Comparison of ENCODE assay signal across 8 cellular contexts in the genomic region with DNA sequence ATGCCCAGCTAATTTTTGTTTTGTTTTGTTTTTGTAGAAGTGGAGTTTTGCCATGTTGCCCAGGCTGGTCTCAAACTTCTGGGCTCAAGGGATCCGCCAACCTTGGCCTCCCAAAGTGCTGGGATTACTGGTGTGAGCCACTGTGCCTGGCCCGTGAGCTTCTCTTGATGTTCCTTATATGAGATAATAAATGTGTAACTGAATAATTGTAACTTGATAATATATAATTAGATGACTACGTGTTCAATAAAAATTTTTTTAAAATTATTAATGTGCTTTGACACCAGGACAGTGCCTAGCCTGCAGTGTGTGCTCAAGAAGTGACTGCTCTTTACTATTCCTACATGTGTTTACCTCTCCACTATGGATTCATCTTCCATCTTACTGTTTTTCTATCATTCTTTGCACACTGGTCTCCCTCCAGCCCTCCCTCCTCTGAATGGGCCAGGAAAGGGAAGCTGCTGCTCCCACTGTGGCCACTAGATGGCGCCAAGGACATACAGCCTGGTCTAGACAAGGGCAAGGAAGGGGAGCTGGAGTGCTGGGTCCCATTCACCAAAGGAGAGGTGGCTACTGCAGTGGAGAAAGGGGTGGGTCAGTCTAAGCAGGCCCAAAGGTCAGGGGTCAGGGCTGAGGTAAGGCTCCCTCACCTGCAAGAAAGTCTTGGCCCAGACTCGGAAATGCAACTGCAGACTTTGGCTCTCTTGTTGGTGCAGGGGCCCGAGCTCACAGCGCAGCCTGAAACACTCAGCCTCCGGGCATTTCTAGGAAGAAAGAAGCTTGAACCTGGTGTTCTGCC. TPM values are rescaled to one million over a fixed set of nuclear protein-coding genes. Genes with fewer than 3 reads are reported as not detected.
DNase-seq lines count a peak whose midpoint lies in the region; ATAC-seq and TF ChIP-seq lines count a peak whose summit lies in the region.

No MANE protein-coding gene starts in this region.

- H4K8ac ChIP-seq in neuronal stem cell (ENCODE audit: low read depth, low read length) = no peak overlapping the region

- no peak overlapping the region for H2BK15ac ChIP-seq in neuronal stem cell (ENCODE audit: low read length)

- no peaks in the 10 kb centered on the region for H3K9me3 Mint-ChIP-seq in activated T-cell treated with anti-CD3 and anti-CD28 coated beads, Interleukin-2, amount 50 U/mL, for 4 hours

- H2AFZ ChIP-seq in neuronal stem cell (ENCODE audit: low read length) = no peak overlapping the region

- H3K27me3 Mint-ChIP-seq in activated T-cell treated with anti-CD3 and anti-CD28 coated beads, Interleukin-2, amount 50 U/mL, for 4 hours (ENCODE audit: low read depth) = no peaks in the 10 kb centered on the region

- no peak overlapping the region for H3K4me3 Mint-ChIP-seq in activated T-cell treated with anti-CD3 and anti-CD28 coated beads, Interleukin-2, amount 50 U/mL, for 4 hours

- peaks cover 7% of the 10 kb centered on the region for H3K4me1 Mint-ChIP-seq in activated T-cell treated with anti-CD3 and anti-CD28 coated beads, Interleukin-2, amount 50 U/mL, for 4 hours (ENCODE audit: low read depth)

- H3K36me3 Mint-ChIP-seq in activated T-cell treated with anti-CD3 and anti-CD28 coated beads, Interleukin-2, amount 50 U/mL, for 4 hours (ENCODE audit: insufficient read depth) = peaks cover 35% of the 10 kb centered on the region

- DNase-seq in BE2C (peak; percentile 83), KBM-7 (peak; percentile 95), RPMI7951 (ENCODE audit: low read depth) (peak; percentile 75), fibroblast of mammary gland (ENCODE audit: low read depth) (peak; percentile 83), neuronal stem cell (ENCODE audit: low spot score) (peak; percentile 85), stromal cell of bone marrow (ENCODE audit: low read depth) (peak; percentile 70)
- peak; percentile 88 for DNase-seq in activated T-cell treated with anti-CD3 and anti-CD28 coated beads, Interleukin-2, amount 50 U/mL, for 4 hours

- H3K36me3 ChIP-seq in BE2C (no peaks in the 10 kb centered on the region), neuronal stem cell (replicated peaks in 1 of 2; ENCODE audit: control insufficient read depth in 2 of 2, insufficient read depth in 2 of 2, low read length in 2 of 2) (peaks cover 59 to 88% of the 10 kb centered on the region in 2 donors)

- no peak overlapping the region for H3K4me3 ChIP-seq in BE2C (ENCODE audit: low read depth, low read length)
- no peak overlapping the region for H3K4me3 ChIP-seq in fibroblast of mammary gland (ENCODE audit: control insufficient read depth, low read depth, low read length)
- no peak overlapping the region for H3K4me3 ChIP-seq in neuronal stem cell (ENCODE audit: low read length in 2 of 2)

- H2BK120ac ChIP-seq in neuronal stem cell (ENCODE audit: low read depth, low read length) = no peak overlapping the region

- H3K27me3 ChIP-seq in BE2C (no peaks in the 10 kb centered on the region), neuronal stem cell (ENCODE audit: control insufficient read depth in 3 of 3, insufficient read depth in 3 of 3, low read depth in 1 of 3, low read length in 3 of 3) (no peaks in the 10 kb centered on the region)

- no CpG with 5 or more reads among the region's 8 CpGs for WGBS in neuronal stem cell (ENCODE audit: extremely low coverage in 2 of 2, insufficient read length in 2 of 2, insufficient replicate concordance in 1 of 2), 2 donors

- H3K4me1 ChIP-seq in BE2C (no peaks in the 10 kb centered on the region), neuronal stem cell (ENCODE audit: control insufficient read depth in 2 of 2, insufficient read depth in 1 of 2, low read depth in 1 of 2, low read length in 2 of 2) (no peaks in the 10 kb centered on the region)

- no peak overlapping the region for H3K27ac ChIP-seq in neuronal stem cell (replicated peaks; ENCODE audit: low read length)

- H3K23ac ChIP-seq in neuronal stem cell (ENCODE audit: low read depth, low read length, poor library complexity) = no peak overlapping the region

- no peak overlapping the region for H3K4ac ChIP-seq in neuronal stem cell (ENCODE audit: low read length)

- no peak overlapping the region for H3K9ac ChIP-seq in neuronal stem cell (ENCODE audit: low read depth, low read length, poor library complexity)

- no peak overlapping the region for H2BK12ac ChIP-seq in neuronal stem cell (ENCODE audit: low read length)

- H3K4me2 ChIP-seq in neuronal stem cell (ENCODE audit: insufficient read depth, low read length, poor library complexity, severe bottlenecking) = no peak overlapping the region

- no peak overlapping the region for H2BK5ac ChIP-seq in neuronal stem cell (ENCODE audit: low read length)

- no peak overlapping the region for H3K18ac ChIP-seq in neuronal stem cell (ENCODE audit: low read length)

- in situ Hi-C loops in KBM-7 (cut with MboI; ENCODE audit: low pct_unique_long_range_greater_than_20kb, low sequenced_read_pairs) = loop anchor here (10.0 kb wide), 1 partner anchor 46 kb away; no protein-coding TSS in a partner anchor

- TF ChIP-seq CTCF in BE2C (IDR thresholded peaks at IDR 0.05; ENCODE audit: low read depth, low read length) (peak; percentile 100), fibroblast of mammary gland (conservative IDR thresholded peaks at IDR 0.05; ENCODE audit: control insufficient read depth, insufficient read depth, low read depth, low read length) (peak; percentile 99)

- peaks cover 4% of the 10 kb centered on the region for H3K79me1 ChIP-seq in neuronal stem cell (ENCODE audit: low read depth, low read length)

- H2AK5ac ChIP-seq in neuronal stem cell (ENCODE audit: low read depth, low read length) = no peak overlapping the region

- H3K14ac ChIP-seq in neuronal stem cell (ENCODE audit: low read length) = no peak overlapping the region

- ATAC-seq in GM19395 (IDR thresholded peaks at IDR 0.05; ENCODE audit: unreplicated experiment) = peak; percentile 87
- peak; percentile 96 to 97 for ATAC-seq in activated T-cell treated with anti-CD3 and anti-CD28 coated beads, Interleukin-2, amount 50 U/mL, for 4 hours

- H3K9me3 ChIP-seq in BE2C (no peaks in the 10 kb centered on the region), neuronal stem cell (replicated peaks in 1 of 2; ENCODE audit: control insufficient read depth in 2 of 2, insufficient read depth in 1 of 2, low read depth in 1 of 2, low read length in 2 of 2) (peaks cover 0 to 2% of the 10 kb centered on the region in 2 donors)

- H4K91ac ChIP-seq in neuronal stem cell (ENCODE audit: low read depth, low read length, poor library complexity) = no peak overlapping the region

RNA-seq across cellular contexts. Expression of a gene that starts 14.7 kb away (rescaled TPM):
- polyA plus RNA-seq in BE2C (2012; ENCODE audit: insufficient read depth, insufficient read length, low read depth) = 25.0 TPM
- total RNA-seq in RPMI7951 (2014; rRNA removed; shearing (Covaris generic)) = 0.24 and 1.3 TPM in 2 replicates
- 1 to 10 TPM in 1 of 3 donors, under 1 TPM in 2; 0.48 to 1.1 (median 0.55) TPM for total RNA-seq in activated T-cell treated with anti-CD3 and anti-CD28 coated beads, Interleukin-2, amount 50 U/mL, for 4 hours
- polyA plus RNA-seq in neuronal stem cell (2013, experiment 1 of 2) = 60.0 TPM
- 56.5 TPM for polyA plus RNA-seq in neuronal stem cell (2013, experiment 2 of 2)

RNA-seq across cellular contexts. Expression of a gene that starts 19.9 kb away (rescaled TPM):
- polyA plus RNA-seq in BE2C (2012; ENCODE audit: insufficient read depth, insufficient read length, low read depth) = 48.7 TPM
- 154 and 167 TPM in 2 replicates for total RNA-seq in RPMI7951 (2014; rRNA removed; shearing (Covaris generic))
- total RNA-seq in activated T-cell treated with anti-CD3 and anti-CD28 coated beads, Interleukin-2, amount 50 U/mL, for 4 hours = 10 to 100 TPM in 2 of 3 donors, 1 to 10 TPM in 1; 9.3 to 16.4 (median 12.4) TPM
- polyA plus RNA-seq in neuronal stem cell (2013, experiment 1 of 2) = 37.3 TPM
- 38.6 TPM for polyA plus RNA-seq in neuronal stem cell (2013, experiment 2 of 2)

RNA-seq across cellular contexts. Expression of a gene that starts 34.9 kb away (rescaled TPM):
- polyA plus RNA-seq in BE2C (2012; ENCODE audit: insufficient read depth, insufficient read length, low read depth) = not detected
- 0.12 TPM in 1 of 2 replicates, not detected in the other for total RNA-seq in RPMI7951 (2014; rRNA removed; shearing (Covaris generic))
- under 1 TPM in 2 of 3 donors, not detected in 1; 0.13 to 0.49 TPM for total RNA-seq in activated T-cell treated with anti-CD3 and anti-CD28 coated beads, Interleukin-2, amount 50 U/mL, for 4 hours
- 0.03 TPM for polyA plus RNA-seq in neuronal stem cell (2013, experiment 1 of 2)
- polyA plus RNA-seq in neuronal stem cell (2013, experiment 2 of 2) = 0.04 TPM
